Comparison of ENCODE assay signal across 12 cellular contexts in the genomic region with DNA sequence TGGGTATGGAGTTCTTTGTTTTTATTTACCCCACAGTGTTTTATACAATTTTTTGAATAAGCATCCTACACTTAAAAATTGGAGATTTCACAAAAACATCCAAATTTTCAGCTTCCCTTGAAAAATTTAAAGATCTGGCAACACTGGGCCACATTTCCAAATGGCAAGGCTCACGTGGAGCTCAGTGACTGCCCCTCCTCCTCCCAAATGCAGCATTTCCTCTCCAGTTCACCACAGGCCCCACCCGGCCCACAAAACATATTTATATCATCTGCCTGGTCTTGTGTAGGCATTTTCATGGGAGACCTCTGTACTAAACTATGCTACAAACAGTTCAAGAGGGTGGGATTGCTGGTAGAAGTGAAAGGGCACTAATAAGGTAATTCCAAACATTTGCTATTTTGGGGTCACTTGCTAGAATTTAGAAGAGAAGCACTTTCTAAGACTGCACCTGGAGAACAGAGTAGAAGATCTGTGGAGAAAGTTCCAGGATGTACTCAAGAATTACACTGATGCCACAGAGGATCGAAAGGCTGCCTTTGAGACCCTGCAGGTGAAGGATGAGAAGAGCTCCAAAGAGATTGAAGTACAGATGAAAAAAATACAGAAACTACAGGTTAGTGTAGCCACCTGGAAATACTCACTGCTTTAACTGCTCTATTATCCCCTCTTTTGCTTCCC. TPM values are rescaled to one million over a fixed set of nuclear protein-coding genes. Genes with fewer than 3 reads are reported as not detected.
DNase-seq lines count a peak whose midpoint lies in the region; ATAC-seq and TF ChIP-seq lines count a peak whose summit lies in the region.
"Had no signal": no experiment of that assay in that cellular context is flagged by ENCODE, and none has a peak within 500 bp of the region (broad histone marks: within the 10 kb centered on the region; RNA-seq: fewer than 3 reads in every experiment).

No MANE protein-coding gene starts in this region.

- no peak overlapping the region for H2BK5ac ChIP-seq in neuronal stem cell (ENCODE audit: low read length)

- peaks cover 24% of the 10 kb centered on the region for H3K36me3 Mint-ChIP-seq in activated T-helper 17 cell treated with anti-CD3 and anti-CD28 coated beads, Interleukin-2, amount 50 U/mL, for 72 hours (ENCODE audit: low read depth)

- H3K4me3 ChIP-seq in Peyer's patch = peak overlapping the region in 2 of 4 donors; percentile 1 to 19
- H3K4me3 ChIP-seq in neuronal stem cell (ENCODE audit: low read length in 2 of 2) = no peak overlapping the region

- H3K27me3 ChIP-seq in Peyer's patch (no peaks in the 10 kb centered on the region), neuronal stem cell (ENCODE audit: control insufficient read depth in 3 of 3, insufficient read depth in 3 of 3, low read depth in 1 of 3, low read length in 3 of 3) (no peaks in the 10 kb centered on the region)

- TF ChIP-seq POLR2A in Peyer's patch (IDR thresholded peaks at IDR 0.05) = no peak

- H3K4me2 ChIP-seq in neuronal stem cell (ENCODE audit: insufficient read depth, low read length, poor library complexity, severe bottlenecking) = no peak overlapping the region

- no peaks in the 10 kb centered on the region for H3K79me1 ChIP-seq in neuronal stem cell (ENCODE audit: low read depth, low read length)

- H3K36me3 ChIP-seq in Peyer's patch (no peaks in the 10 kb centered on the region), neuronal stem cell (replicated peaks in 1 of 2; ENCODE audit: control insufficient read depth in 2 of 2, insufficient read depth in 2 of 2, low read length in 2 of 2) (peaks cover 2 to 34% of the 10 kb centered on the region in 2 donors)

- WGBS in neuronal stem cell (ENCODE audit: extremely low coverage in 2 of 2, insufficient read length in 2 of 2, insufficient replicate concordance in 1 of 2), 2 donors = no CpG with 5 or more reads among the region's 3 CpGs

- H4K91ac ChIP-seq in neuronal stem cell (ENCODE audit: low read depth, low read length, poor library complexity) = no peak overlapping the region

- no peak overlapping the region for H4K8ac ChIP-seq in neuronal stem cell (ENCODE audit: low read depth, low read length)

- H3K4me1 Mint-ChIP-seq in activated T-helper 17 cell treated with anti-CD3 and anti-CD28 coated beads, Interleukin-2, amount 50 U/mL, for 72 hours = peaks cover 35% of the 10 kb centered on the region
- H3K4me1 Mint-ChIP-seq: nephron progenitor cell had no signal

- H3K9ac ChIP-seq in neuronal stem cell (ENCODE audit: low read depth, low read length, poor library complexity) = no peak overlapping the region

- DNase-seq in GF-D8 (lab: John Stamatoyannopoulos, UW) = peak; percentile 21
- peak in 2 of 3 donors; percentile 64 to 72 for DNase-seq in Peyer's patch
- DNase-seq in neuronal stem cell (ENCODE audit: low spot score) = no peak
- DNase-seq in NCI-H146 treated with DMSO at 0.1 percent for 48 hours (lab: John Stamatoyannopoulos, UW; ENCODE audit: unreplicated experiment) = no peak
- no peak for DNase-seq in NCI-H1105 (lab: John Stamatoyannopoulos, UW)
- no peak for DNase-seq in iPS-NIHi11 (ENCODE audit: low spot score)
- DNase-seq: H9, NCI-H2029 treated with DMSO at 0.1 percent for 48 hours, nephron progenitor cell, trophoblast cell had no signal

- H3K4me3 Mint-ChIP-seq in activated T-helper 17 cell treated with anti-CD3 and anti-CD28 coated beads, Interleukin-2, amount 50 U/mL, for 72 hours = peak overlapping the region; percentile 87
- H3K4me3 Mint-ChIP-seq: H9, nephron progenitor cell had no signal

- H2BK120ac ChIP-seq in neuronal stem cell (ENCODE audit: low read depth, low read length) = no peak overlapping the region

- H3K9me3 ChIP-seq in Peyer's patch = no peaks in the 10 kb centered on the region
- H3K9me3 ChIP-seq in neuronal stem cell (replicated peaks in 1 of 2; ENCODE audit: control insufficient read depth in 2 of 2, insufficient read depth in 1 of 2, low read depth in 1 of 2, low read length in 2 of 2) = peaks cover 3 to 6% of the 10 kb centered on the region in 2 donors

- H3K14ac ChIP-seq in neuronal stem cell (ENCODE audit: low read length) = no peak overlapping the region

- no peak overlapping the region for H2BK15ac ChIP-seq in neuronal stem cell (ENCODE audit: low read length)

- no peak overlapping the region for H3K18ac ChIP-seq in neuronal stem cell (ENCODE audit: low read length)

- peak overlapping the region in 3 of 4 donors; percentile 19 to 52 (median 20) for H3K27ac ChIP-seq in Peyer's patch
- H3K27ac ChIP-seq in neuronal stem cell (replicated peaks; ENCODE audit: low read length) = no peak overlapping the region

- no peak for TF ChIP-seq CTCF in Peyer's patch (IDR thresholded peaks at IDR 0.05)

- no peak overlapping the region for H2BK12ac ChIP-seq in neuronal stem cell (ENCODE audit: low read length)

- H3K27me3 Mint-ChIP-seq in activated T-helper 17 cell treated with anti-CD3 and anti-CD28 coated beads, Interleukin-2, amount 50 U/mL, for 72 hours = no peaks in the 10 kb centered on the region

- no peaks in the 10 kb centered on the region for H3K4me1 ChIP-seq in Peyer's patch
- H3K4me1 ChIP-seq in neuronal stem cell (ENCODE audit: control insufficient read depth in 2 of 2, insufficient read depth in 1 of 2, low read depth in 1 of 2, low read length in 2 of 2) = peaks cover 0 to 5% of the 10 kb centered on the region in 2 donors

- H3K4ac ChIP-seq in neuronal stem cell (ENCODE audit: low read length) = peak overlapping the region; percentile 97

- H3K23ac ChIP-seq in neuronal stem cell (ENCODE audit: low read depth, low read length, poor library complexity) = no peak overlapping the region

- no peak overlapping the region for H2AK5ac ChIP-seq in neuronal stem cell (ENCODE audit: low read depth, low read length)

- peak; percentile 62 for ATAC-seq in activated T-helper 17 cell treated with anti-CD3 and anti-CD28 coated beads, Interleukin-2, amount 50 U/mL, for 72 hours (replicated peaks)
- ATAC-seq in HG03039 (IDR thresholded peaks at IDR 0.05; ENCODE audit: unreplicated experiment) = no peak

- H3K9me3 Mint-ChIP-seq in activated T-helper 17 cell treated with anti-CD3 and anti-CD28 coated beads, Interleukin-2, amount 50 U/mL, for 72 hours = peaks cover 3% of the 10 kb centered on the region

- no peak overlapping the region for H2AFZ ChIP-seq in neuronal stem cell (ENCODE audit: low read length)

- peak overlapping the region; percentile 93 for H3K27ac Mint-ChIP-seq in activated T-helper 17 cell treated with anti-CD3 and anti-CD28 coated beads, Interleukin-2, amount 50 U/mL, for 72 hours
- H3K27ac Mint-ChIP-seq: H9, nephron progenitor cell had no signal

RNA-seq across cellular contexts. Expression of a gene that starts 7.3 kb away (rescaled TPM):
- total RNA-seq in Peyer's patch = 10 to 100 TPM in 2 of 4 donors, 1 to 10 TPM in 2; 7.5 to 26.9 (median 12.6) TPM
- 100 to 1,000 TPM in 1 of 2 donors, 10 to 100 TPM in 1; 55.0 to 100 TPM for total RNA-seq in activated T-helper 17 cell treated with anti-CD3 and anti-CD28 coated beads, Interleukin-2, amount 50 U/mL, for 72 hours
- polyA plus RNA-seq in neuronal stem cell (2013, experiment 1 of 2) = 12.1 TPM
- 11.6 TPM for polyA plus RNA-seq in neuronal stem cell (2013, experiment 2 of 2)

RNA-seq across cellular contexts. Expression of a gene that starts 39.3 kb away (rescaled TPM):
- total RNA-seq in Peyer's patch = 100 to 1,000 TPM in 1 of 4 donors, 10 to 100 TPM in 3; 49.3 to 217 (median 63.5) TPM
- 100 to 1,000 TPM in 1 of 2 donors, 10 to 100 TPM in 1; 84.1 to 128 TPM for total RNA-seq in activated T-helper 17 cell treated with anti-CD3 and anti-CD28 coated beads, Interleukin-2, amount 50 U/mL, for 72 hours
- polyA plus RNA-seq in neuronal stem cell (2013, experiment 1 of 2) = 72.0 TPM
- 77.4 TPM for polyA plus RNA-seq in neuronal stem cell (2013, experiment 2 of 2)

RNA-seq across cellular contexts. Expression of a gene that starts 52.3 kb away (rescaled TPM):
- total RNA-seq in Peyer's patch = 1 to 10 TPM in 2 of 4 donors, under 1 TPM in 1, not detected in 1; 0.80 to 2.2 (median 1.6) TPM
- 1 to 10 TPM; 2.5 to 4.2 TPM for total RNA-seq in activated T-helper 17 cell treated with anti-CD3 and anti-CD28 coated beads, Interleukin-2, amount 50 U/mL, for 72 hours
- polyA plus RNA-seq in neuronal stem cell (2013, experiment 1 of 2) = 7.0 TPM
- polyA plus RNA-seq in neuronal stem cell (2013, experiment 2 of 2) = 7.1 TPM

RNA-seq across cellular contexts. Expression of a gene that starts 53.5 kb away (rescaled TPM):
- total RNA-seq in Peyer's patch = 1 to 10 TPM in 2 of 4 donors, under 1 TPM in 1, not detected in 1; 0.67 to 1.8 (median 1.7) TPM
- total RNA-seq in activated T-helper 17 cell treated with anti-CD3 and anti-CD28 coated beads, Interleukin-2, amount 50 U/mL, for 72 hours = under 1 TPM; 0.22 to 0.29 TPM
- 0.04 TPM for polyA plus RNA-seq in neuronal stem cell (2013, experiment 1 of 2)
- not detected for polyA plus RNA-seq in neuronal stem cell (2013, experiment 2 of 2)

Comparison
In these comparisons a context has a peak if more than half of its experiments do, and no peak if none do; other contexts are left out.
1. DNase-seq: peak in GF-D8 (single experiment) and Peyer's patch (2 of 3); none in neuronal stem cell (single experiment), NCI-H146 treated with DMSO at 0.1 percent for 48 hours (single experiment), NCI-H1105 (single experiment) and iPS-NIHi11 (single experiment).